9 cellular contexts compared by ENCODE assay signal in the genomic region with DNA sequence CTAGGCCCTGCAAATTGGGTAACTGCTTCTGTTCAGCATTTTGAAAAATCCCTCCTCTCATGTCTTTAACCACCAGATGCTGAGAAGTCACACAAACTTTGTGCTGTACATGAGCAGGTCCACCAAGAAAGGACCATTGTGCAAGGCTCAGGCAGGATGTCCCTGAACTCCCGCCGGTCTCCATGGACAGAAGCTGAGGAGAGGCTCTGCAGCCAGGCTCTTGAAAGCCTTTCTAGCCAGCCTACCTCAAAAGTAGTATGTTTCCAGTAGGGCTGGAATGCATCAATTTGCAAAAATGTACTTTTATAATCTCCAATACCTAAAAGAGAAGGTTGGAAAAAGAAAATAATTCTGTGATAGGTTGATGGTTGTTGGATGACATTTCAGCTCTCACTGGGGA.
"Had no signal": no experiment of that assay in that cellular context is flagged by ENCODE, and none has a peak within 500 bp of the region (broad histone marks: within the 10 kb centered on the region; RNA-seq: fewer than 3 reads in every experiment).

No MANE protein-coding gene starts in this region.

- H3K27ac ChIP-seq: GM23248, HL-60 had no signal

- H3K4me3 Mint-ChIP-seq: HFFc6 had no signal

- DNase-seq: GM23248, GOT3, H7, HFFc6, IMR-90 had no signal

- H3K9me3 Mint-ChIP-seq: HFFc6 had no signal

- H3K36me3 ChIP-seq: HAP-1 had no signal

- ATAC-seq: HCT116, K562 had no signal

- H2AFZ ChIP-seq: GM23248 had no signal

- H3K9me3 ChIP-seq: HAP-1 had no signal

- H3K4me1 ChIP-seq: HAP-1 had no signal

- H3K9ac ChIP-seq: GM23248 had no signal

- H3K27ac Mint-ChIP-seq: HFFc6 had no signal

- FAIRE-seq: K562 had no signal

- H3K4me3 ChIP-seq: GM23248, HAP-1, K562 had no signal
